In genomic region chr9:121121582-121122087, GRCh38 we compare ENCODE assay signal across 8 cellular contexts. TPM values are rescaled to one million over a fixed set of nuclear protein-coding genes. Genes with fewer than 3 reads are reported as not detected.
DNase-seq lines count a peak whose midpoint lies in the region; ATAC-seq and TF ChIP-seq lines count a peak whose summit lies in the region.

No MANE protein-coding gene starts in this region.

- H3K9me3 Mint-ChIP-seq in activated naive CD4-positive, alpha-beta T cell treated with anti-CD3 and anti-CD28 coated beads for 36 hours: no peaks in the 10 kb centered on the region

- H3K4me1 ChIP-seq in SJSA1 (replicated peaks): peaks cover 6% of the 10 kb centered on the region
- H3K4me1 ChIP-seq in suprapubic skin: peaks cover 20% of the 10 kb centered on the region

- ATAC-seq in GM21619 (IDR thresholded peaks at IDR 0.05; ENCODE audit: unreplicated experiment): peak; percentile 99

- TF ChIP-seq CTCF in suprapubic skin (IDR thresholded peaks at IDR 0.05): peak; percentile 23 to 62

- H3K36me3 ChIP-seq in SJSA1: peaks cover 9% of the 10 kb centered on the region
- H3K36me3 ChIP-seq in suprapubic skin: peaks cover 6% of the 10 kb centered on the region

- peaks cover 44% of the 10 kb centered on the region for H3K4me1 Mint-ChIP-seq in activated naive CD4-positive, alpha-beta T cell treated with anti-CD3 and anti-CD28 coated beads for 36 hours (ENCODE audit: low read depth)

- H3K4me3 ChIP-seq in SJSA1: peak overlapping the region; percentile 37
- H3K4me3 ChIP-seq in suprapubic skin: peak overlapping the region; percentile 47

- peak overlapping the region; percentile 91 for H3K27ac Mint-ChIP-seq in activated naive CD4-positive, alpha-beta T cell treated with anti-CD3 and anti-CD28 coated beads for 36 hours

- intact Hi-C loops in activated naive CD4-positive, alpha-beta T cell treated with anti-CD3 and anti-CD28 coated beads for 36 hours (cut with micrococcal nuclease): loop anchor here (1.0 to 5.0 kb wide), 10 partner anchors 12 to 407 kb away; partner anchors contain the start of genes CNTRL, MEGF9, RAB14 and STOM

- no peaks in the 10 kb centered on the region for H3K27me3 Mint-ChIP-seq in activated naive CD4-positive, alpha-beta T cell treated with anti-CD3 and anti-CD28 coated beads for 36 hours (ENCODE audit: low read depth)

- TF ChIP-seq POLR2A in suprapubic skin (IDR thresholded peaks at IDR 0.05): no peak

- CTCF ChIA-PET in activated naive CD4-positive, alpha-beta T cell treated with anti-CD3 and anti-CD28 coated beads for 36 hours (lab: Charles Lee): interaction anchor here (0.7 to 1.4 kb wide), 9 partner anchors 10 to 278 kb away, joined by 3 to 5 read pairs (median 3); no protein-coding TSS in a partner anchor

- TF ChIP-seq RAD21 in Ishikawa (IDR thresholded peaks at IDR 0.05; ENCODE audit: low read depth): no peak

- no peaks in the 10 kb centered on the region for H3K9me3 ChIP-seq in SJSA1 (replicated peaks)
- H3K9me3 ChIP-seq in suprapubic skin: no peaks in the 10 kb centered on the region

- H3K36me3 Mint-ChIP-seq in activated naive CD4-positive, alpha-beta T cell treated with anti-CD3 and anti-CD28 coated beads for 36 hours (ENCODE audit: low read depth): peaks cover 29% of the 10 kb centered on the region

- peak; percentile 90 for DNase-seq in DMS79 treated with DMSO at 0.1 percent for 48 hours (lab: John Stamatoyannopoulos, UW)
- peak; percentile 88 to 96 for DNase-seq in SJSA1 (ENCODE audit: low read depth in 1 of 2, low spot score in 2 of 2)
- DNase-seq in activated naive CD4-positive, alpha-beta T cell treated with anti-CD3 and anti-CD28 coated beads for 36 hours: peak; percentile 99
- DNase-seq in germinal center (ENCODE audit: low spot score): peak; percentile 88
- DNase-seq in nucleus accumbens (lab: John Stamatoyannopoulos, UW): peak; percentile 24 to 98 (median 90)
- peak; percentile 98 to 99 for DNase-seq in suprapubic skin (ENCODE audit: low spot score in 2 of 2)

- H3K27ac ChIP-seq in SJSA1 (peak overlapping the region; percentile 38), suprapubic skin (peak overlapping the region; percentile 55)

- H3K27me3 ChIP-seq in SJSA1 (replicated peaks) (no peaks in the 10 kb centered on the region), suprapubic skin (no peaks in the 10 kb centered on the region)

- WGBS in suprapubic skin: under 1% methylated on average over 17 of the region's 17 CpGs

- TF ChIP-seq EP300 in Ishikawa (IDR thresholded peaks at IDR 0.05; ENCODE audit: borderline replicate concordance) (no peak), suprapubic skin (IDR thresholded peaks at IDR 0.05) (no peak)

- peak overlapping the region; percentile 73 for H3K4me3 Mint-ChIP-seq in activated naive CD4-positive, alpha-beta T cell treated with anti-CD3 and anti-CD28 coated beads for 36 hours

TF ChIP-seq in Ishikawa, 13 proteins besides CTCF, POLR2A, EP300 and RAD21:
- TF ChIP-seq YY1 (IDR thresholded peaks at IDR 0.05; ENCODE audit: low read depth): no peak
- peak; percentile 61 for TF ChIP-seq TEAD4 (IDR thresholded peaks at IDR 0.05)
- no peak for TF ChIP-seq REST (IDR thresholded peaks at IDR 0.05; ENCODE audit: low read depth)
- TF ChIP-seq TCF12 (IDR thresholded peaks at IDR 0.05; ENCODE audit: low read depth): no peak
- no peak for TF ChIP-seq CREB1 (IDR thresholded peaks at IDR 0.05; ENCODE audit: low read depth)
- peak; percentile 92 for TF ChIP-seq MAX (IDR thresholded peaks at IDR 0.05)
- peak; percentile 99 for TF ChIP-seq FOXM1 (IDR thresholded peaks at IDR 0.05; ENCODE audit: borderline replicate concordance, low read depth)
- no peak for TF ChIP-seq ZBTB7A (IDR thresholded peaks at IDR 0.05; ENCODE audit: low read depth)
- no peak for TF ChIP-seq EGR1 (IDR thresholded peaks at IDR 0.05)
- TF ChIP-seq NFIC (IDR thresholded peaks at IDR 0.05): peak; percentile 32; the same call in 1 of the 2 replicates
- no peak for TF ChIP-seq USF1 (IDR thresholded peaks at IDR 0.05)
- TF ChIP-seq TAF1 (IDR thresholded peaks at IDR 0.05; ENCODE audit: low read depth): peak; percentile 59; the same call in 1 of the 2 replicates
- no peak; the same call in 1 of the 2 replicates for TF ChIP-seq CEBPB (IDR thresholded peaks at IDR 0.05)

RNA-seq across cellular contexts. Expression of gene CNTRL, which starts 46.9 kb away (rescaled TPM):
- 17.2 and 17.7 TPM in 2 replicates for total RNA-seq in SJSA1 (2014; rRNA removed; shearing (Covaris generic))
- total RNA-seq in activated naive CD4-positive, alpha-beta T cell treated with anti-CD3 and anti-CD28 coated beads for 36 hours: 10 to 100 TPM; 59.4 to 63.6 TPM
- total RNA-seq in suprapubic skin: 10 to 100 TPM in 3 of 4 donors, 1 to 10 TPM in 1; 6.4 to 24.6 (median 13.6) TPM

Comparison
In these comparisons a context has a peak if more than half of its experiments do, and no peak if none do; other contexts are left out.
1. Peak in every context shown above with its lines: DNase-seq, ATAC-seq, H3K4me3 ChIP-seq and H3K27ac ChIP-seq.